In genomic region chr5:109215040-109215439, GRCh38 we compare ENCODE assay signal across 1 cellular context.
A peak's percentile ranks its signal among the peaks of the same experiment; 100 is the strongest.
TF ChIP-seq lines count a peak whose summit lies in the region.

No MANE protein-coding gene starts in this region.

TF ChIP-seq in HepG2, 621 proteins besides CTCF, POLR2A, EP300 and RAD21 (continued from another document and continues in another):
- TF ChIP-seq JARID2 (CRISPR knock-in tag; IDR thresholded peaks at IDR 0.05; ENCODE audit: insufficient replicate concordance) (no peak), HMG20A (CRISPR knock-in tag; IDR thresholded peaks at IDR 0.05; ENCODE audit: borderline replicate concordance) (no peak), PPARG (CRISPR knock-in tag; conservative IDR thresholded peaks at IDR 0.05) (0 out of 2 replicates have a peak, but pooled peaks have one; percentile 27), ZNF160 (CRISPR knock-in tag; IDR thresholded peaks at IDR 0.05) (no peak), ZNF362 (CRISPR knock-in tag; IDR thresholded peaks at IDR 0.05; ENCODE audit: borderline replicate concordance) (no peak), RFXANK (CRISPR knock-in tag; IDR thresholded peaks at IDR 0.05) (no peak), THYN1 (CRISPR knock-in tag; IDR thresholded peaks at IDR 0.05; ENCODE audit: borderline replicate concordance, low read depth) (no peak), MAX (IDR thresholded peaks at IDR 0.05) (no peak), ZBTB1 (CRISPR knock-in tag; IDR thresholded peaks at IDR 0.05; ENCODE audit: borderline replicate concordance) (no peak), ZHX2 (IDR thresholded peaks at IDR 0.05; ENCODE audit: low read depth) (no peak), ZHX2 (CRISPR knock-in tag; IDR thresholded peaks at IDR 0.05; ENCODE audit: borderline replicate concordance) (no peak), ZNF746 (CRISPR knock-in tag; IDR thresholded peaks at IDR 0.05) (no peak), TAF1 (CRISPR knock-in tag; IDR thresholded peaks at IDR 0.05) (no peak), FOXA1 (IDR thresholded peaks at IDR 0.05) (no peak), FOXA1 (CRISPR knock-in tag; IDR thresholded peaks at IDR 0.05) (peak; percentile 54; the same call in 1 of the 2 replicates), ZNF552 (CRISPR knock-in tag; IDR thresholded peaks at IDR 0.05; ENCODE audit: borderline replicate concordance) (no peak), ARID3A (IDR thresholded peaks at IDR 0.05; ENCODE audit: low read depth, low read length) (no peak), ZNF333 (CRISPR knock-in tag; IDR thresholded peaks at IDR 0.05; ENCODE audit: borderline replicate concordance) (no peak), ZNF550 (CRISPR knock-in tag; IDR thresholded peaks at IDR 0.05; ENCODE audit: borderline replicate concordance) (no peak), ARID5B (CRISPR knock-in tag; IDR thresholded peaks at IDR 0.05) (peak; percentile 45; the same call in 1 of the 2 replicates), ZBTB8A (CRISPR knock-in tag; IDR thresholded peaks at IDR 0.05; ENCODE audit: borderline replicate concordance, low read depth) (no peak), PHF5A (CRISPR knock-in tag; IDR thresholded peaks at IDR 0.05; ENCODE audit: low read depth, unreplicated experiment) (no peak), MEIS2 (CRISPR knock-in tag; IDR thresholded peaks at IDR 0.05) (no peak), RAD51 (IDR thresholded peaks at IDR 0.05; ENCODE audit: borderline replicate concordance) (no peak), HOXA5 (CRISPR knock-in tag; IDR thresholded peaks at IDR 0.05) (no peak), TRAFD1 (CRISPR knock-in tag; IDR thresholded peaks at IDR 0.05; ENCODE audit: borderline replicate concordance) (no peak), ZNF644 (CRISPR knock-in tag; IDR thresholded peaks at IDR 0.05; ENCODE audit: low read depth) (peak; percentile 79), TRIM22 (IDR thresholded peaks at IDR 0.05) (no peak), TAF15 (IDR thresholded peaks at IDR 0.05; ENCODE audit: low read depth, low read length, poor library complexity, severe bottlenecking) (no peak), ZBTB40 (IDR thresholded peaks at IDR 0.05) (no peak), ZBTB40 (CRISPR knock-in tag; IDR thresholded peaks at IDR 0.05) (0 out of 2 replicates have a peak, but pooled peaks have one; percentile 47)
